1 cellular context compared by ENCODE assay signal in genomic region chr19:54464624-54465266, GRCh38.
TF ChIP-seq lines count a peak whose summit lies in the region.

No MANE protein-coding gene starts in this region.

TF ChIP-seq in K562, 482 proteins besides CTCF, POLR2A, EP300 and RAD21 (continued from another document and continues in another):
- no peak for TF ChIP-seq ZNF318 (IDR thresholded peaks at IDR 0.05; ENCODE audit: borderline replicate concordance in 1 of 2, low read depth in 1 of 2)
- peak; percentile 69 for TF ChIP-seq POLR2B (IDR thresholded peaks at IDR 0.05; ENCODE audit: low read depth, partially characterized antibody)
- no peak for TF ChIP-seq FOXA1 (IDR thresholded peaks at IDR 0.05; ENCODE audit: borderline replicate concordance)
- TF ChIP-seq NELFE (IDR thresholded peaks at IDR 0.05; ENCODE audit: insufficient read depth, insufficient read length), result no peak
- TF ChIP-seq C11orf30 (IDR thresholded peaks at IDR 0.05; ENCODE audit: low read depth), result peak; percentile 54; the same call in 1 of the 2 replicates
- TF ChIP-seq ZNF324 (CRISPR knock-in tag; IDR thresholded peaks at IDR 0.05), result no peak
- no peak for TF ChIP-seq BDP1 (IDR thresholded peaks at IDR 0.05; ENCODE audit: insufficient read depth, insufficient read length)
- no peak for TF ChIP-seq PBX2 (CRISPR knock-in tag; IDR thresholded peaks at IDR 0.05; ENCODE audit: low read depth)
- no peak for TF ChIP-seq PBX2 (tag; conservative IDR thresholded peaks at IDR 0.05; ENCODE audit: low read depth)
- no peak for TF ChIP-seq PHTF2 (CRISPR knock-in tag; IDR thresholded peaks at IDR 0.05)
- TF ChIP-seq ZZZ3 (IDR thresholded peaks at IDR 0.05), result no peak
- TF ChIP-seq GABPA (tag; conservative IDR thresholded peaks at IDR 0.05; ENCODE audit: low read depth), result peak; percentile 71
- no peak for TF ChIP-seq ARID2 (IDR thresholded peaks at IDR 0.05)
- no peak for TF ChIP-seq EZH2 (IDR thresholded peaks at IDR 0.05; ENCODE audit: borderline replicate concordance, low read depth, low read length)
- no peak for TF ChIP-seq DPF2 (IDR thresholded peaks at IDR 0.05)
- no peak for TF ChIP-seq ZNF121 (CRISPR knock-in tag; conservative IDR thresholded peaks at IDR 0.05)
- TF ChIP-seq JUNB (CRISPR knock-in tag; conservative IDR thresholded peaks at IDR 0.05), result no peak
- TF ChIP-seq FOXK2 (conservative IDR thresholded peaks at IDR 0.05 in 1 of 2, IDR thresholded peaks at IDR 0.05 in 1 of 2; ENCODE audit: low read depth in 2 of 2), result no peak
- TF ChIP-seq RBM15 (IDR thresholded peaks at IDR 0.05; ENCODE audit: insufficient read depth, low read length), result no peak
- 0 out of 2 replicates have a peak, but pooled peaks have one; percentile 18 for TF ChIP-seq ZNF75A (CRISPR knock-in tag; IDR thresholded peaks at IDR 0.05)
- no peak for TF ChIP-seq ZSCAN32 (CRISPR knock-in tag; IDR thresholded peaks at IDR 0.05)
- no peak for TF ChIP-seq CUX1 (CRISPR knock-in tag; IDR thresholded peaks at IDR 0.05)
- TF ChIP-seq ZFP1 (CRISPR knock-in tag; IDR thresholded peaks at IDR 0.05), result no peak
- TF ChIP-seq ZBTB33 (CRISPR knock-in tag; IDR thresholded peaks at IDR 0.05), result no peak; the same call in 1 of the 2 replicates
- TF ChIP-seq SIN3A (IDR thresholded peaks at IDR 0.05; ENCODE audit: borderline replicate concordance in 2 of 2, control insufficient read depth in 1 of 2, low read depth in 2 of 2, low read length in 2 of 2), result no peak
- TF ChIP-seq HDGF (IDR thresholded peaks at IDR 0.05), result no peak
- no peak for TF ChIP-seq BCOR (IDR thresholded peaks at IDR 0.05)
- 0 out of 2 replicates have a peak, but pooled peaks have one; percentile 56 for TF ChIP-seq XRCC5 (IDR thresholded peaks at IDR 0.05; ENCODE audit: low read depth, low read length)
- no peak for TF ChIP-seq ZSCAN29 (IDR thresholded peaks at IDR 0.05)
- peak; percentile 73 for TF ChIP-seq KLF1 (tag; IDR thresholded peaks at IDR 0.05)
- no peak for TF ChIP-seq IRF1 (CRISPR knock-in tag; IDR thresholded peaks at IDR 0.05; ENCODE audit: borderline replicate concordance)
- no peak for TF ChIP-seq ZFPM2 (CRISPR knock-in tag; IDR thresholded peaks at IDR 0.05)
- peak; percentile 30; the same call in 1 of the 2 replicates for TF ChIP-seq ESRRA (IDR thresholded peaks at IDR 0.05; ENCODE audit: borderline replicate concordance, low read depth)
- no peak for TF ChIP-seq ZNF436 (CRISPR knock-in tag; IDR thresholded peaks at IDR 0.05)
- no peak for TF ChIP-seq ZNF778 (CRISPR knock-in tag; IDR thresholded peaks at IDR 0.05)
- TF ChIP-seq ZNF785 (CRISPR knock-in tag; IDR thresholded peaks at IDR 0.05), result no peak
- no peak for TF ChIP-seq TSC22D4 (tag; IDR thresholded peaks at IDR 0.05)
- TF ChIP-seq SNRNP70 (optimal IDR thresholded peaks at IDR 0.05; ENCODE audit: low read depth, low read length), result no peak
- peak; percentile 52 for TF ChIP-seq ATF3 (IDR thresholded peaks at IDR 0.05)
- TF ChIP-seq ATF3 (CRISPR knock-in tag; conservative IDR thresholded peaks at IDR 0.05), result no peak
- TF ChIP-seq CLOCK (CRISPR knock-in tag; IDR thresholded peaks at IDR 0.05; ENCODE audit: borderline replicate concordance), result no peak
